1 cellular context compared by ENCODE assay signal in the genomic region with DNA sequence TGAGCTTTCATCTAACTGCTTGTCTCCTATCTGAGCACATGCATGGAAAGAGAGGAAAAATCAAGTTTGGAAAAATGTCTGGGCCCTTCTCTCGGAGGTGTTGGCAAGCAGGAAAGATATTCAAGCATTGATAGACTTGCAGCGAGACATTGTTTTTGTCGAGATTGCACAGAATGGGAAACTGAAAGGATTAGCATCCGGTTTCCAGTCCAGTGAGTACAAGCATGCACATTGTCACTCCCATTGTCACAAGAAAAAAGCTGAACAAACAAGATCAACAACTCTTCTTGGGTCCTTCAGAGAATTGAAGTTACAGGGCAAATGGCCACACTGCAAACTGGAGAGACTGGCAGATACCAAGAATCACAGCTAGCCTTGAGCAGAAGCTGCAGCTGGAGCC.
TF ChIP-seq lines count a peak whose summit lies in the region.

No MANE protein-coding gene starts in this region.

TF ChIP-seq in H1, 55 proteins besides CTCF, POLR2A, EP300 and RAD21:
- TF ChIP-seq MAFK (IDR thresholded peaks at IDR 0.05; ENCODE audit: low read depth, low read length) (no peak), TBP (IDR thresholded peaks at IDR 0.05; ENCODE audit: low read depth, low read length) (no peak), ASH2L (IDR thresholded peaks at IDR 0.05; ENCODE audit: low read length) (no peak), SAP30 (IDR thresholded peaks at IDR 0.05; ENCODE audit: insufficient read depth, insufficient replicate concordance, low read length) (no peak), POLR2AphosphoS5 (IDR thresholded peaks at IDR 0.05; ENCODE audit: low read depth, low read length) (no peak), CBX5 (IDR thresholded peaks at IDR 0.05; ENCODE audit: low read depth, low read length) (no peak), SP1 (IDR thresholded peaks at IDR 0.05; ENCODE audit: low read depth, low read length) (no peak), GABPA (IDR thresholded peaks at IDR 0.05; ENCODE audit: borderline replicate concordance, insufficient read depth, low read length) (no peak), CHD1 (IDR thresholded peaks at IDR 0.05; ENCODE audit: low read depth, low read length) (no peak), RNF2 (IDR thresholded peaks at IDR 0.05; ENCODE audit: borderline replicate concordance, low read depth, low read length, missing control alignments, poor library complexity, severe bottlenecking) (no peak)
- TF ChIP-seq, protein P1, sequence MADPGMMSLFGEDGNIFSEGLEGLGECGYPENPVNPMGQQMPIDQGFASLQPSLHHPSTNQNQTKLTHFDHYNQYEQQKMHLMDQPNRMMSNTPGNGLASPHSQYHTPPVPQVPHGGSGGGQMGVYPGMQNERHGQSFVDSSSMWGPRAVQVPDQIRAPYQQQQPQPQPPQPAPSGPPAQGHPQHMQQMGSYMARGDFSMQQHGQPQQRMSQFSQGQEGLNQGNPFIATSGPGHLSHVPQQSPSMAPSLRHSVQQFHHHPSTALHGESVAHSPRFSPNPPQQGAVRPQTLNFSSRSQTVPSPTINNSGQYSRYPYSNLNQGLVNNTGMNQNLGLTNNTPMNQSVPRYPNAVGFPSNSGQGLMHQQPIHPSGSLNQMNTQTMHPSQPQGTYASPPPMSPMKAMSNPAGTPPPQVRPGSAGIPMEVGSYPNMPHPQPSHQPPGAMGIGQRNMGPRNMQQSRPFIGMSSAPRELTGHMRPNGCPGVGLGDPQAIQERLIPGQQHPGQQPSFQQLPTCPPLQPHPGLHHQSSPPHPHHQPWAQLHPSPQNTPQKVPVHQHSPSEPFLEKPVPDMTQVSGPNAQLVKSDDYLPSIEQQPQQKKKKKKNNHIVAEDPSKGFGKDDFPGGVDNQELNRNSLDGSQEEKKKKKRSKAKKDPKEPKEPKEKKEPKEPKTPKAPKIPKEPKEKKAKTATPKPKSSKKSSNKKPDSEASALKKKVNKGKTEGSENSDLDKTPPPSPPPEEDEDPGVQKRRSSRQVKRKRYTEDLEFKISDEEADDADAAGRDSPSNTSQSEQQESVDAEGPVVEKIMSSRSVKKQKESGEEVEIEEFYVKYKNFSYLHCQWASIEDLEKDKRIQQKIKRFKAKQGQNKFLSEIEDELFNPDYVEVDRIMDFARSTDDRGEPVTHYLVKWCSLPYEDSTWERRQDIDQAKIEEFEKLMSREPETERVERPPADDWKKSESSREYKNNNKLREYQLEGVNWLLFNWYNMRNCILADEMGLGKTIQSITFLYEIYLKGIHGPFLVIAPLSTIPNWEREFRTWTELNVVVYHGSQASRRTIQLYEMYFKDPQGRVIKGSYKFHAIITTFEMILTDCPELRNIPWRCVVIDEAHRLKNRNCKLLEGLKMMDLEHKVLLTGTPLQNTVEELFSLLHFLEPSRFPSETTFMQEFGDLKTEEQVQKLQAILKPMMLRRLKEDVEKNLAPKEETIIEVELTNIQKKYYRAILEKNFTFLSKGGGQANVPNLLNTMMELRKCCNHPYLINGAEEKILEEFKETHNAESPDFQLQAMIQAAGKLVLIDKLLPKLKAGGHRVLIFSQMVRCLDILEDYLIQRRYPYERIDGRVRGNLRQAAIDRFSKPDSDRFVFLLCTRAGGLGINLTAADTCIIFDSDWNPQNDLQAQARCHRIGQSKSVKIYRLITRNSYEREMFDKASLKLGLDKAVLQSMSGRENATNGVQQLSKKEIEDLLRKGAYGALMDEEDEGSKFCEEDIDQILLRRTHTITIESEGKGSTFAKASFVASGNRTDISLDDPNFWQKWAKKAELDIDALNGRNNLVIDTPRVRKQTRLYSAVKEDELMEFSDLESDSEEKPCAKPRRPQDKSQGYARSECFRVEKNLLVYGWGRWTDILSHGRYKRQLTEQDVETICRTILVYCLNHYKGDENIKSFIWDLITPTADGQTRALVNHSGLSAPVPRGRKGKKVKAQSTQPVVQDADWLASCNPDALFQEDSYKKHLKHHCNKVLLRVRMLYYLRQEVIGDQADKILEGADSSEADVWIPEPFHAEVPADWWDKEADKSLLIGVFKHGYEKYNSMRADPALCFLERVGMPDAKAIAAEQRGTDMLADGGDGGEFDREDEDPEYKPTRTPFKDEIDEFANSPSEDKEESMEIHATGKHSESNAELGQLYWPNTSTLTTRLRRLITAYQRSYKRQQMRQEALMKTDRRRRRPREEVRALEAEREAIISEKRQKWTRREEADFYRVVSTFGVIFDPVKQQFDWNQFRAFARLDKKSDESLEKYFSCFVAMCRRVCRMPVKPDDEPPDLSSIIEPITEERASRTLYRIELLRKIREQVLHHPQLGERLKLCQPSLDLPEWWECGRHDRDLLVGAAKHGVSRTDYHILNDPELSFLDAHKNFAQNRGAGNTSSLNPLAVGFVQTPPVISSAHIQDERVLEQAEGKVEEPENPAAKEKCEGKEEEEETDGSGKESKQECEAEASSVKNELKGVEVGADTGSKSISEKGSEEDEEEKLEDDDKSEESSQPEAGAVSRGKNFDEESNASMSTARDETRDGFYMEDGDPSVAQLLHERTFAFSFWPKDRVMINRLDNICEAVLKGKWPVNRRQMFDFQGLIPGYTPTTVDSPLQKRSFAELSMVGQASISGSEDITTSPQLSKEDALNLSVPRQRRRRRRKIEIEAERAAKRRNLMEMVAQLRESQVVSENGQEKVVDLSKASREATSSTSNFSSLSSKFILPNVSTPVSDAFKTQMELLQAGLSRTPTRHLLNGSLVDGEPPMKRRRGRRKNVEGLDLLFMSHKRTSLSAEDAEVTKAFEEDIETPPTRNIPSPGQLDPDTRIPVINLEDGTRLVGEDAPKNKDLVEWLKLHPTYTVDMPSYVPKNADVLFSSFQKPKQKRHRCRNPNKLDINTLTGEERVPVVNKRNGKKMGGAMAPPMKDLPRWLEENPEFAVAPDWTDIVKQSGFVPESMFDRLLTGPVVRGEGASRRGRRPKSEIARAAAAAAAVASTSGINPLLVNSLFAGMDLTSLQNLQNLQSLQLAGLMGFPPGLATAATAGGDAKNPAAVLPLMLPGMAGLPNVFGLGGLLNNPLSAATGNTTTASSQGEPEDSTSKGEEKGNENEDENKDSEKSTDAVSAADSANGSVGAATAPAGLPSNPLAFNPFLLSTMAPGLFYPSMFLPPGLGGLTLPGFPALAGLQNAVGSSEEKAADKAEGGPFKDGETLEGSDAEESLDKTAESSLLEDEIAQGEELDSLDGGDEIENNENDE (IDR thresholded peaks at IDR 0.05; ENCODE audit: insufficient replicate concordance, low read length), result no peak
